7 cellular contexts compared by ENCODE assay signal in the genomic region with DNA sequence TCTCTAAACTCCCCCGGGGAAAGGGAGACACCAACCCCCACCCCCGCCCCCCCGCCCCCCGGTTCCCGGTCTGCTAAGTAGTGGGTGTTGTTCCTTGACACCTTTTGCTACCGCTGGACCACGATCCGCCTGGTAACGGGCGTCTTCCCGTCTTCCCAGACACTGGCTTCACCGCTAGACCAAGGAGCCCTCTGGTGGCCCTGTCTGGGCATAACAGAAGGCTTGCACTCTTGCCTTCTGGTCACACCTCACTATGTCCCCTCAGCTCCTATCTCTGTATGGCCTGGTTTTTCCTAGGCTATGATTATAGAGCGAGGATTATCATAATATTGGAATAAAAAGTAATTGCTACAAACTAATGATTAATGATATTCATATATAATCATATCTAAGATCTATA. TPM values are rescaled to one million over a fixed set of nuclear protein-coding genes. Genes with fewer than 3 reads are reported as not detected.
DNase-seq lines count a peak whose midpoint lies in the region; ATAC-seq and TF ChIP-seq lines count a peak whose summit lies in the region.
"Not testable (repeated sequence)": the region's sequence is repeated elsewhere in the genome, so short reads cannot be mapped to it uniquely, and the experiment has no call there.

No MANE protein-coding gene starts in this region.

- intact Hi-C loops in PC-9 (cut with micrococcal nuclease; ENCODE audit: unreplicated experiment); activated CD8-positive, alpha-beta T cell treated with anti-CD3 and anti-CD28 coated beads for 36 hours (cut with micrococcal nuclease); left ventricle myocardium inferior (cut with micrococcal nuclease): not testable (repeated sequence)

- H3K36me3 ChIP-seq in DND-41 (ENCODE audit: insufficient read depth, low read length) (peaks cover 73% of the 10 kb centered on the region), left ventricle myocardium inferior (peaks cover 79% of the 10 kb centered on the region)
- H3K36me3 ChIP-seq in PC-9 (ENCODE audit: low read depth), result not testable (repeated sequence)

- H3K4me2 ChIP-seq in DND-41 (ENCODE audit: insufficient read depth, low read length); PC-9: not testable (repeated sequence)

- H3K4me1 ChIP-seq in DND-41 (ENCODE audit: insufficient read depth, low read length); PC-9 (replicated peaks; ENCODE audit: insufficient read depth); left ventricle myocardium inferior: not testable (repeated sequence)

- not testable (repeated sequence) for H3K27ac Mint-ChIP-seq in activated CD8-positive, alpha-beta T cell treated with anti-CD3 and anti-CD28 coated beads for 36 hours; osteocyte (ENCODE audit: unreplicated experiment)

- not testable (repeated sequence) for H3K9me3 ChIP-seq in DND-41 (ENCODE audit: insufficient read depth, low read length, severe bottlenecking); PC-9 (ENCODE audit: insufficient read depth, low read depth); left ventricle myocardium inferior (replicated peaks)

- H3K36me3 Mint-ChIP-seq in activated CD8-positive, alpha-beta T cell treated with anti-CD3 and anti-CD28 coated beads for 36 hours (ENCODE audit: low read depth), result peaks cover 61% of the 10 kb centered on the region
- H3K36me3 Mint-ChIP-seq in osteocyte (ENCODE audit: unreplicated experiment), result peaks cover 51% of the 10 kb centered on the region

- DNase-seq in DND-41 (peak; percentile 39), HT-29 (ENCODE audit: low spot score) (peak; percentile 38), PC-9 (peak in 1 of 2 experiments; percentile 9), dermis blood vessel endothelial cell (peak; percentile 41), left ventricle myocardium inferior (peak; percentile 45)
- DNase-seq in activated CD8-positive, alpha-beta T cell treated with anti-CD3 and anti-CD28 coated beads for 36 hours, result peak; percentile 46
- not testable (repeated sequence) for DNase-seq in osteocyte (ENCODE audit: extremely low spot score, unreplicated experiment)

- H3K27ac ChIP-seq in DND-41 (ENCODE audit: low read length); PC-9; left ventricle myocardium inferior (replicated peaks): not testable (repeated sequence)

- CTCF ChIA-PET in PC-9 (lab: Charles Lee), result not testable (repeated sequence)
- CTCF ChIA-PET in activated CD8-positive, alpha-beta T cell treated with anti-CD3 and anti-CD28 coated beads for 36 hours (lab: Charles Lee), result interaction anchor here (1.0 to 1.3 kb wide), 2 partner anchors 70 to 97 kb away, joined by 3 to 6 read pairs; no protein-coding TSS in a partner anchor

- not testable (repeated sequence) for H3K9me2 ChIP-seq in PC-9 (ENCODE audit: insufficient read depth)

- TF ChIP-seq CTCF in DND-41 (IDR thresholded peaks at IDR 0.05; ENCODE audit: borderline replicate concordance, extremely low read depth, low read length, poor library complexity, severe bottlenecking) (peak; percentile 50), PC-9 (conservative IDR thresholded peaks at IDR 0.05) (peak; percentile 51), left ventricle myocardium inferior (IDR thresholded peaks at IDR 0.05; ENCODE audit: borderline replicate concordance) (peak; percentile 52), osteocyte (IDR thresholded peaks at IDR 0.05) (peak; percentile 49)
- TF ChIP-seq CTCF in activated CD8-positive, alpha-beta T cell treated with anti-CD3 and anti-CD28 coated beads for 36 hours (IDR thresholded peaks at IDR 0.05), result peak; percentile 16

- H3K9me3 Mint-ChIP-seq in activated CD8-positive, alpha-beta T cell treated with anti-CD3 and anti-CD28 coated beads for 36 hours; osteocyte (ENCODE audit: unreplicated experiment): not testable (repeated sequence)

- H3K4me3 Mint-ChIP-seq in activated CD8-positive, alpha-beta T cell treated with anti-CD3 and anti-CD28 coated beads for 36 hours; osteocyte (ENCODE audit: unreplicated experiment): not testable (repeated sequence)

- not testable (repeated sequence) for H3F3A ChIP-seq in PC-9 (ENCODE audit: insufficient read depth, low read depth)

- not testable (repeated sequence) for H3K27me3 ChIP-seq in DND-41 (ENCODE audit: insufficient read depth, low read length, poor library complexity); PC-9 (ENCODE audit: insufficient read depth, low read depth); left ventricle myocardium inferior (ENCODE audit: low read depth)

- ATAC-seq in DND-41 (ENCODE audit: insufficient read depth, low read depth); activated CD8-positive, alpha-beta T cell treated with anti-CD3 and anti-CD28 coated beads for 36 hours: not testable (repeated sequence)

- not testable (repeated sequence) for H3K27me3 Mint-ChIP-seq in activated CD8-positive, alpha-beta T cell treated with anti-CD3 and anti-CD28 coated beads for 36 hours; osteocyte (ENCODE audit: unreplicated experiment)

- not testable (repeated sequence) for H3K4me3 ChIP-seq in DND-41 (ENCODE audit: low read depth in 1 of 2, low read length in 2 of 2); PC-9; left ventricle myocardium inferior

- H2AFZ ChIP-seq in DND-41 (ENCODE audit: low read depth, low read length); PC-9: not testable (repeated sequence)

- not testable (repeated sequence) for H3K9ac ChIP-seq in DND-41 (ENCODE audit: low read depth, low read length)

- POLR2A ChIA-PET in PC-9 (lab: Charles Lee; ENCODE audit: unreplicated experiment), result interaction anchor here (0.6 kb wide), 1 partner anchor 211 kb away, joined by 6 read pairs; no protein-coding TSS in a partner anchor
- POLR2A ChIA-PET in activated CD8-positive, alpha-beta T cell treated with anti-CD3 and anti-CD28 coated beads for 36 hours (lab: Charles Lee), result not testable (repeated sequence)

- H4K20me1 ChIP-seq in DND-41 (ENCODE audit: insufficient read depth, low read length) (peaks cover 14% of the 10 kb centered on the region), PC-9 (ENCODE audit: insufficient read depth) (peaks cover 19% of the 10 kb centered on the region)

- H3K79me2 ChIP-seq in DND-41 (ENCODE audit: insufficient read depth, low read length), result peaks cover 12% of the 10 kb centered on the region; the same call in 1 of the 2 replicates
- H3K79me2 ChIP-seq in PC-9 (ENCODE audit: low read depth), result not testable (repeated sequence)

- not testable (repeated sequence) for BruUV-seq in PC-9 (replicated peaks; lab: Mats Ljungman, UMichigan)

- H3K4me1 Mint-ChIP-seq in activated CD8-positive, alpha-beta T cell treated with anti-CD3 and anti-CD28 coated beads for 36 hours (ENCODE audit: low read depth), result peaks cover 51% of the 10 kb centered on the region
- H3K4me1 Mint-ChIP-seq in osteocyte (ENCODE audit: unreplicated experiment), result not testable (repeated sequence)

RNA-seq across cellular contexts. Expression of a gene that starts 19.3 kb away (rescaled TPM):
- total RNA-seq in HT-29 (2014; rRNA removed; shearing (Covaris generic)), result 74.3 and 81.6 TPM in 2 replicates
- total RNA-seq in PC-9 (2021) (69.3 and 72.7 TPM in 2 replicates), dermis blood vessel endothelial cell (101 and 139 TPM in 2 replicates), left ventricle myocardium inferior (33.0 TPM), osteocyte (104 and 114 TPM in 2 replicates)
- 10 to 100 TPM; 52.2 to 55.6 TPM for total RNA-seq in activated CD8-positive, alpha-beta T cell treated with anti-CD3 and anti-CD28 coated beads for 36 hours

RNA-seq across cellular contexts. Expression of a gene that starts 47.8 kb away (rescaled TPM):
- total RNA-seq in HT-29 (2014; rRNA removed; shearing (Covaris generic)), result 57.4 and 67.6 TPM in 2 replicates
- total RNA-seq in PC-9 (2021) (102 and 123 TPM in 2 replicates), dermis blood vessel endothelial cell (51.6 and 61.6 TPM in 2 replicates), left ventricle myocardium inferior (21.2 TPM), osteocyte (69.5 and 70.0 TPM in 2 replicates)
- total RNA-seq in activated CD8-positive, alpha-beta T cell treated with anti-CD3 and anti-CD28 coated beads for 36 hours, result 100 to 1,000 TPM; 103 to 108 TPM
